Comparison of ENCODE assay signal across 1 cellular context in genomic region chr17:2637422-2637821, GRCh38.
TF ChIP-seq lines count a peak whose summit lies in the region.

No MANE protein-coding gene starts in this region.

TF ChIP-seq in GM23338, 12 proteins besides CTCF, POLR2A, EP300 and RAD21 (continued from another document):
- TF ChIP-seq ZNF462 (CRISPR knock-in tag; IDR thresholded peaks at IDR 0.05) (no peak), EZH2 (IDR thresholded peaks at IDR 0.05; ENCODE audit: low read depth, unreplicated experiment) (no peak), EZH2phosphoT487 (IDR thresholded peaks at IDR 0.05; ENCODE audit: unreplicated experiment) (no peak), CREB1 (CRISPR knock-in tag; IDR thresholded peaks at IDR 0.05; ENCODE audit: low read depth) (no peak)
